12 cellular contexts compared by ENCODE assay signal in the genomic region with DNA sequence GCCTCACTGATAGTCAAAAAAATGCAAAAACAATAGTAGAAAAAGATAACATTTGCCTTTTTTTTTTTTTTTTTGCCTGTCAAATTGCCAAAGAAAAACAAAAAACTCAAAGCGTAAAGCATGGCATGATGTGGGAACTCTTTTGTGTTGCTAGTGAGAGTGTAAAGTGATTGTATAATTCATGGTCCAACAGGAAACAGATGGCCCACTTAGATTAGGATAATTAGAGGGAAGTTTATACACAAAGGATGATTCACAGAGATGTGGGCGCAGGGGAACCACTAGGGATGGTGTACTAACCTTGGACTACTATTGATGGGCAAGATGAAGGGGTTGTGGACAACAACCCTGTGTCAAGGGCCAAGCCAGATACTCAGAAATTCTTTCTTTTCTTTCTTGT. TPM values are rescaled to one million over a fixed set of nuclear protein-coding genes. Genes with fewer than 3 reads are reported as not detected.
DNase-seq lines count a peak whose midpoint lies in the region; ATAC-seq, FAIRE-seq and TF ChIP-seq lines count a peak whose summit lies in the region.
"Had no signal": no experiment of that assay in that cellular context is flagged by ENCODE, and none has a peak within 500 bp of the region (broad histone marks: within the 10 kb centered on the region; RNA-seq: fewer than 3 reads in every experiment).

No MANE protein-coding gene starts in this region.

- H3K9me3 ChIP-seq in heart right ventricle: peaks cover 0 to 14% (median 0%) of the 10 kb centered on the region in 11 donors

- H3K36me3 ChIP-seq in heart right ventricle: no peaks in the 10 kb centered on the region
- H3K36me3 ChIP-seq: brain microvascular endothelial cell had no signal

- intact Hi-C loops in heart right ventricle (cut with DNase I) (no loop called here), Right ventricle myocardium inferior (cut with DNase I) (no loop called here)

- H3K4me1 ChIP-seq in heart right ventricle: peaks cover 0 to 17% (median 0%) of the 10 kb centered on the region in 9 donors

- no peak overlapping the region for H3K4me3 Mint-ChIP-seq in type B pancreatic cell

- no peaks in the 10 kb centered on the region for H3K27me3 Mint-ChIP-seq in type B pancreatic cell

- peak overlapping the region; percentile 49 for H3K27ac Mint-ChIP-seq in type B pancreatic cell

- H3K9me3 Mint-ChIP-seq in type B pancreatic cell: no peaks in the 10 kb centered on the region

- WGBS in heart right ventricle, 2 donors: 59 to 72% methylated on average over 2 of the region's 2 CpGs

- DNase-seq in heart right ventricle: peak in 1 of 2 donors; percentile 17
- no peak for DNase-seq in Right ventricle myocardium inferior (ENCODE audit: missing footprints)
- peak; percentile 93 for DNase-seq in NCI-H748 (lab: John Stamatoyannopoulos, UW; ENCODE audit: unreplicated experiment)
- peak; percentile 99 for DNase-seq in dermis blood vessel endothelial cell
- no peak for DNase-seq in type B pancreatic cell (ENCODE audit: extremely low spot score, unreplicated experiment)
- DNase-seq in RCC 7860 (ENCODE audit: low spot score): no peak
- no peak for DNase-seq in effector CD4-positive, alpha-beta T cell
- DNase-seq: brain microvascular endothelial cell, foreskin melanocyte had no signal

- TF ChIP-seq CTCF in heart right ventricle (IDR thresholded peaks at IDR 0.05): no peak
- TF ChIP-seq CTCF in type B pancreatic cell (conservative IDR thresholded peaks at IDR 0.05): no peak

- no peak for FAIRE-seq in RCC 7860 (lab: Jason Lieb, UNC)

- peaks cover 5% of the 10 kb centered on the region for H3K4me1 Mint-ChIP-seq in type B pancreatic cell (ENCODE audit: unreplicated experiment)

- no peak overlapping the region for H3K4me3 ChIP-seq in heart right ventricle

- H3K27ac ChIP-seq in heart right ventricle: no peak overlapping the region
- H3K27ac ChIP-seq: brain microvascular endothelial cell, C4-2B had no signal

- H3K36me3 Mint-ChIP-seq in type B pancreatic cell: no peaks in the 10 kb centered on the region

- peak in 6 of 8 donors; percentile 41 to 85 (median 76) for ATAC-seq in heart right ventricle
- ATAC-seq in Right ventricle myocardium inferior: no peak
- no peak for ATAC-seq in GM19328 (IDR thresholded peaks at IDR 0.05; ENCODE audit: unreplicated experiment)
- ATAC-seq: Panc1 had no signal

- H3K27me3 ChIP-seq in heart right ventricle: no peaks in the 10 kb centered on the region
- H3K27me3 ChIP-seq: brain microvascular endothelial cell had no signal

RNA-seq across cellular contexts. Expression of a gene that starts 16.4 kb away (rescaled TPM):
- 10 to 100 TPM in 1 of 10 donors, 1 to 10 TPM in 9; 1.7 to 12.6 (median 3.3) TPM for total RNA-seq in heart right ventricle
- polyA plus RNA-seq in heart right ventricle: 1 to 10 TPM; 3.6 to 7.4 TPM
- 5.1 TPM for total RNA-seq in Right ventricle myocardium inferior
- 69.4 and 163 TPM in 2 replicates for total RNA-seq in dermis blood vessel endothelial cell
- 8.4 and 10.1 TPM in 2 replicates for total RNA-seq in type B pancreatic cell (ENCODE audit: low replicate concordance)

Comparison
In these comparisons a context has a peak if more than half of its experiments do, and no peak if none do; other contexts are left out.
1. ATAC-seq: peak in heart right ventricle (6 of 8); none in Right ventricle myocardium inferior (single experiment) and GM19328 (single experiment).
2. DNase-seq: peak in NCI-H748 (single experiment) and dermis blood vessel endothelial cell (single experiment); none in Right ventricle myocardium inferior (single experiment), type B pancreatic cell (single experiment), RCC 7860 (single experiment) and effector CD4-positive, alpha-beta T cell (single experiment).